ENCODE assay signal across 6 cellular contexts in the genomic region with DNA sequence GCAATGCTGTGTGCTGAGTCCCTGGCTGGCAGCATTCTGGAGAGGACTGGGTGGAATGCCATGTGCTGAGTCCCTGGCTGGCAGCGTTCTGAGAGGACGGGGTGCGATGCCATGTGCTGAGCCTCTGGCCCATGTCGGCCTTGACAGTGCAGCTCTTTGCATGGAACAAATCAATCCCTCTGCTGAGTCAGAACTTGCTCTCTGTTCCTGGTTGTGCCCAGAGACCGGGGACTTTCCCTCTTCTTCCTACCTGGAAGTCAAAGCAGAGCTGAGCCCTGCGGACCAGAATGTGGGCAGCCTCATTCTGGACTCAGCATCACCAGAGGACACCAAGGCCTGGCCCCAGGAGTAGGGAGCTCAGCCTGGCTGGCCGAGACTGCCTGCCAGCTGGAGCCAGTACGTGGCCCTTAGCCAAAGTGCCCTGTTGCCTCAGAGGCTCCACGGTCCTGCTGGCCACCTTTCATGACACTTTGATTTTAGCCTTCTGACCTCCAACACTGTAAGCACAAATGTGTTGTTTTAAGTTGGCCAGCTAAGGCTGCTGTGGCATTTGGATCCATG. TPM values are rescaled to one million over a fixed set of nuclear protein-coding genes. Genes with fewer than 3 reads are reported as not detected.
"Had no signal": no experiment of that assay in that cellular context is flagged by ENCODE, and none has a peak within 500 bp of the region (broad histone marks: within the 10 kb centered on the region; RNA-seq: fewer than 3 reads in every experiment).

No MANE protein-coding gene starts in this region.

RNA-seq across cellular contexts. Expression of a gene that starts 2.4 kb away (rescaled TPM):
- total RNA-seq: cerebellum, dermis microvascular lymphatic vessel endothelial cell, left ventricle myocardium inferior, omental fat pad, pulmonary artery endothelial cell had no signal
- polyA plus RNA-seq: naive thymus-derived CD4-positive, alpha-beta T cell had no signal
